Comparison of ENCODE assay signal across 9 cellular contexts in the genomic region with DNA sequence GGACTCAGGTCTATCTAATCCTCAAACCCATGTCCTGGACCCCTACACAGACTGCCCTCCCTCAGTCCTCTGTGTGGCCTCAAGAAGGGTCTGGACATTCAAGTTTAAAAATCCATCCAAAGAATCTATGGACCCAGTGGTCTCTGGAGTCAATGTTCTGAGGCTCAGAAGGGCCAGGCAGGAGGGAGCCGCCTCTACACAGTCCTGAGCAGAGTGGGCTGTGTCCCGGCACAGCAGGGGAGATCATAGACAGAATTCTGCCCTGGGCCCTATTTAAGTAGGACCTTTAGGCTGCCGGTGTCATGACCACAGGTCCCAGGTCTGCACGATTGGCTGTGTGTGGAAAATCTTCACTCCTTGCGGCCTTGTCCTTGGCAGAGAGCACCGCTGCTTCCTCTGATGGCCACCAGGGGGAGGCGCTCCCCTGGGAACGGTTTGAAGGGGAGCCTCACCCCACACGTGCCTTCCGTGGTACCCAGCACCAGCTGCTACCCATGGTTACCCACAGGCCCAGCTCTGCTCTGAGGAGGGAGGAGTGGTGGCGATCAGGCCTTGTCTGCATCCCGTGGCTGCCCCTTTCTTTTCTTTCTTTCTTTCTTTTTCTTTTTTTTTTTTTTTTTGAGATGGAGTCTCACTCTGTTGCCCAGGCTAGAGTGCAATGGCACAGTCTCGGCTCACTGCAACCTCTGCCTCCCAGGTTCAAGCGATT. TPM values are rescaled to one million over a fixed set of nuclear protein-coding genes. Genes with fewer than 3 reads are reported as not detected.
DNase-seq lines count a peak whose midpoint lies in the region; ATAC-seq and TF ChIP-seq lines count a peak whose summit lies in the region.
"Had no signal": no experiment of that assay in that cellular context is flagged by ENCODE, and none has a peak within 500 bp of the region (broad histone marks: within the 10 kb centered on the region; RNA-seq: fewer than 3 reads in every experiment).

No MANE protein-coding gene starts in this region.

- peak; percentile 60 to 89 (median 80) for TF ChIP-seq CTCF in heart right ventricle (IDR thresholded peaks at IDR 0.05)

- no peaks in the 10 kb centered on the region for H3K36me3 Mint-ChIP-seq in activated naive CD8-positive, alpha-beta T cell treated with anti-CD3 and anti-CD28 coated beads, Interleukin-2, amount 10 ng/mL, durations not matched to agents 7 days and 5 days

- H3K36me3 ChIP-seq in heart right ventricle, result no peaks in the 10 kb centered on the region

- 33 to 36% methylated on average over 12 to 14 of the region's 14 CpGs for WGBS in heart right ventricle, 2 donors

- H3K9me3 Mint-ChIP-seq in activated naive CD8-positive, alpha-beta T cell treated with anti-CD3 and anti-CD28 coated beads, Interleukin-2, amount 10 ng/mL, durations not matched to agents 7 days and 5 days, result no peaks in the 10 kb centered on the region

- no peak overlapping the region for H3K27ac ChIP-seq in heart right ventricle

- H3K27ac Mint-ChIP-seq in activated naive CD8-positive, alpha-beta T cell treated with anti-CD3 and anti-CD28 coated beads, Interleukin-2, amount 10 ng/mL, durations not matched to agents 7 days and 5 days, result no peak overlapping the region

- no peaks in the 10 kb centered on the region for H3K4me1 ChIP-seq in heart right ventricle

- no peak overlapping the region for H3K4me3 Mint-ChIP-seq in activated naive CD8-positive, alpha-beta T cell treated with anti-CD3 and anti-CD28 coated beads, Interleukin-2, amount 10 ng/mL, durations not matched to agents 7 days and 5 days

- H3K27me3 Mint-ChIP-seq in activated naive CD8-positive, alpha-beta T cell treated with anti-CD3 and anti-CD28 coated beads, Interleukin-2, amount 10 ng/mL, durations not matched to agents 7 days and 5 days, result peaks cover 7% of the 10 kb centered on the region

- no peak overlapping the region for H3K4me3 ChIP-seq in heart right ventricle

- intact Hi-C loops in heart right ventricle (cut with DNase I), result loop anchor here in 9 of 10 donors (1.0 to 10.0 kb wide), 6 partner anchors 50 to 125 kb away; no protein-coding TSS in a partner anchor
- intact Hi-C loops in sciatic nerve (cut with DNase I), result no loop called here

- peaks cover 2% of the 10 kb centered on the region for H3K4me1 Mint-ChIP-seq in activated naive CD8-positive, alpha-beta T cell treated with anti-CD3 and anti-CD28 coated beads, Interleukin-2, amount 10 ng/mL, durations not matched to agents 7 days and 5 days

- CTCF ChIA-PET in HEK293T (lab: Yijun Ruan, JAX), result interaction anchor here (0.6 to 1.2 kb wide), 4 partner anchors 26 to 98 kb away, joined by 3 to 5 read pairs (median 4); no protein-coding TSS in a partner anchor

- peak; percentile 63 for DNase-seq in GDM1 (lab: John Stamatoyannopoulos, UW)
- DNase-seq in HEK293T (ENCODE audit: extremely low spot score), result peak; percentile 73
- DNase-seq in NCI-H1092 treated with DMSO at 0.1 percent for 48 hours (lab: John Stamatoyannopoulos, UW), result peak; percentile 60
- DNase-seq in SW 1271 (lab: John Stamatoyannopoulos, UW), result peak; percentile 16 to 42
- DNase-seq in activated naive CD8-positive, alpha-beta T cell treated with anti-CD3 and anti-CD28 coated beads, Interleukin-2, amount 10 ng/mL, durations not matched to agents 7 days and 5 days, result peak; percentile 74
- DNase-seq in heart right ventricle, result peak; percentile 60 to 71
- peak; percentile 77 for DNase-seq in sciatic nerve (ENCODE audit: low spot score)

- H3K27me3 ChIP-seq in heart right ventricle, result no peaks in the 10 kb centered on the region

- ATAC-seq in activated naive CD8-positive, alpha-beta T cell treated with anti-CD3 and anti-CD28 coated beads, Interleukin-2, amount 10 ng/mL, durations not matched to agents 7 days and 5 days (ENCODE audit: low read depth), result peak; percentile 92
- ATAC-seq in heart right ventricle (peak; percentile 71 to 91 (median 89)), sciatic nerve (peak; percentile 89), HG03135 (IDR thresholded peaks at IDR 0.05; ENCODE audit: unreplicated experiment) (no peak)

- POLR2A ChIA-PET in HEK293T (lab: Yijun Ruan, JAX), result no interaction called here
- POLR2A ChIA-PET in activated naive CD8-positive, alpha-beta T cell treated with anti-CD3 and anti-CD28 coated beads, Interleukin-2, amount 10 ng/mL, durations not matched to agents 7 days and 5 days (lab: Charles Lee), result interaction anchor here (0.7 kb wide), 2 partner anchors 122 to 407 kb away, joined by 3 read pairs; no protein-coding TSS in a partner anchor

- H3K9me3 ChIP-seq in heart right ventricle, result peaks cover 0 to 9% (median 0%) of the 10 kb centered on the region in 11 donors

TF ChIP-seq in HEK293T, 16 proteins besides CTCF, POLR2A, EP300 and RAD21:
- TF ChIP-seq TARDBP (IDR thresholded peaks at IDR 0.05) (no peak), ZNF384 (IDR thresholded peaks at IDR 0.05) (peak; percentile 95), L3MBTL2 (conservative IDR thresholded peaks at IDR 0.05) (peak; percentile 44)
TF ChIP-seq in HEK293T: peak in this region for 2.

RNA-seq across cellular contexts. Expression of gene CHRD, which starts 37.9 kb away (rescaled TPM):
- not detected for total RNA-seq in activated naive CD8-positive, alpha-beta T cell treated with anti-CD3 and anti-CD28 coated beads, Interleukin-2, amount 10 ng/mL, durations not matched to agents 7 days and 5 days
- total RNA-seq in heart right ventricle (10 to 100 TPM in 1 of 10 donors, 1 to 10 TPM in 9; 1.4 to 10.9 (median 3.7) TPM), sciatic nerve (27.0 TPM)
- polyA plus RNA-seq in heart right ventricle, result 10 to 100 TPM in 1 of 2 donors, 1 to 10 TPM in 1; 7.5 to 17.3 TPM

RNA-seq across cellular contexts. Expression of gene THPO, which starts 39.8 kb away (rescaled TPM):
- not detected for total RNA-seq in activated naive CD8-positive, alpha-beta T cell treated with anti-CD3 and anti-CD28 coated beads, Interleukin-2, amount 10 ng/mL, durations not matched to agents 7 days and 5 days
- total RNA-seq in heart right ventricle (1 to 10 TPM in 2 of 10 donors, under 1 TPM in 5, not detected in 3; 0.16 to 1.3 (median 0.56) TPM), sciatic nerve (1.2 TPM)
- polyA plus RNA-seq in heart right ventricle, result 1 to 10 TPM in 1 of 2 donors, under 1 TPM in 1; 0.30 to 1.0 TPM
- total RNA-seq: glomerular endothelial cell had no signal

RNA-seq across cellular contexts. Expression of gene POLR2H, which starts 56.3 kb away (rescaled TPM):
- 10 to 100 TPM; 86.5 to 88.2 TPM for total RNA-seq in activated naive CD8-positive, alpha-beta T cell treated with anti-CD3 and anti-CD28 coated beads, Interleukin-2, amount 10 ng/mL, durations not matched to agents 7 days and 5 days
- 10 to 100 TPM; 17.4 to 31.0 (median 22.9) TPM for total RNA-seq in heart right ventricle
- 10 to 100 TPM; 55.1 to 63.7 TPM for polyA plus RNA-seq in heart right ventricle
- total RNA-seq in sciatic nerve, result 57.8 TPM

RNA-seq across cellular contexts. Expression of gene CLCN2, which starts 56.4 kb away (rescaled TPM):
- 1 to 10 TPM; 5.7 to 6.8 TPM for total RNA-seq in activated naive CD8-positive, alpha-beta T cell treated with anti-CD3 and anti-CD28 coated beads, Interleukin-2, amount 10 ng/mL, durations not matched to agents 7 days and 5 days
- total RNA-seq in heart right ventricle, result 1 to 10 TPM; 1.3 to 3.0 (median 2.4) TPM
- polyA plus RNA-seq in heart right ventricle, result 1 to 10 TPM; 1.6 to 8.4 TPM
- 24.5 TPM for total RNA-seq in sciatic nerve
